8 cellular contexts compared by ENCODE assay signal in genomic region chr6:118896339-118897136, GRCh38. TPM values are rescaled to one million over a fixed set of nuclear protein-coding genes. Genes with fewer than 3 reads are reported as not detected.
DNase-seq lines count a peak whose midpoint lies in the region; ATAC-seq, FAIRE-seq and TF ChIP-seq lines count a peak whose summit lies in the region.

No MANE protein-coding gene starts in this region.

- H3K4me1 ChIP-seq in Peyer's patch: peaks cover 0 to 18% (median 8%) of the 10 kb centered on the region in 4 donors
- H3K4me1 ChIP-seq in colonic mucosa: no peaks in the 10 kb centered on the region
- peaks cover 43% of the 10 kb centered on the region for H3K4me1 ChIP-seq in neural progenitor cell
- H3K4me1 ChIP-seq in upper lobe of left lung: peaks cover 29 to 58% (median 46%) of the 10 kb centered on the region in 4 donors

- H3K9me3 ChIP-seq in Peyer's patch (no peaks in the 10 kb centered on the region), colonic mucosa (no peaks in the 10 kb centered on the region), neural progenitor cell (ENCODE audit: low read depth) (no peaks in the 10 kb centered on the region), upper lobe of left lung (no peaks in the 10 kb centered on the region)

- H3K9me3 Mint-ChIP-seq in neural progenitor cell: peaks cover 3% of the 10 kb centered on the region

- H3K9ac ChIP-seq in colonic mucosa (ENCODE audit: low read depth in 2 of 2, low read length in 2 of 2): no peak overlapping the region
- peak overlapping the region; percentile 22 for H3K9ac ChIP-seq in neural progenitor cell

- H3F3A ChIP-seq in neural progenitor cell (ENCODE audit: low read depth): peaks cover 9% of the 10 kb centered on the region

- H3K4me2 ChIP-seq in neural progenitor cell: peak overlapping the region; percentile 92

- WGBS in upper lobe of left lung, 2 donors: 65 to 70% methylated on average over 5 of the region's 5 CpGs

- peaks cover 49% of the 10 kb centered on the region for H4K20me1 ChIP-seq in neural progenitor cell (ENCODE audit: low read depth)

- peaks cover 92% of the 10 kb centered on the region for H3K79me2 ChIP-seq in neural progenitor cell (ENCODE audit: low read depth)

- no peak overlapping the region for H2AFZ ChIP-seq in neural progenitor cell (replicated peaks)

- peaks cover 47% of the 10 kb centered on the region for H3K4me1 Mint-ChIP-seq in neural progenitor cell

- no peak for FAIRE-seq in D721Med (lab: Jason Lieb, UNC)

- TF ChIP-seq EP300 in upper lobe of left lung (IDR thresholded peaks at IDR 0.05): no peak

- H3K36me3 ChIP-seq in Peyer's patch (peaks cover 0 to under 1% (median 0%) of the 10 kb centered on the region in 3 donors), colonic mucosa (no peaks in the 10 kb centered on the region), neural progenitor cell (peaks cover 7% of the 10 kb centered on the region), upper lobe of left lung (no peaks in the 10 kb centered on the region)

- TF ChIP-seq POLR2A in Peyer's patch (IDR thresholded peaks at IDR 0.05): no peak
- no peak for TF ChIP-seq POLR2A in upper lobe of left lung (IDR thresholded peaks at IDR 0.05)

- H3K27me3 ChIP-seq in Peyer's patch: no peaks in the 10 kb centered on the region
- H3K27me3 ChIP-seq in colonic mucosa: no peaks in the 10 kb centered on the region
- H3K27me3 ChIP-seq in neural progenitor cell: no peaks in the 10 kb centered on the region
- no peaks in the 10 kb centered on the region for H3K27me3 ChIP-seq in upper lobe of left lung

- peak overlapping the region in 1 of 4 donors; percentile 15 for H3K27ac ChIP-seq in Peyer's patch
- H3K27ac ChIP-seq in colonic mucosa: no peak overlapping the region
- H3K27ac ChIP-seq in neural progenitor cell: no peak overlapping the region
- peak overlapping the region in 2 of 4 donors; percentile 14 to 51 for H3K27ac ChIP-seq in upper lobe of left lung

- intact Hi-C loops in colonic mucosa (cut with DNase I): loop anchor here (5.0 kb wide), 1 partner anchor 36 kb away; no protein-coding TSS in a partner anchor

- H3K4me3 Mint-ChIP-seq in neural progenitor cell: peak overlapping the region; percentile 94

- DNase-seq in D721Med (ENCODE audit: insufficient read length, low spot score) (no peak), HS-27A (ENCODE audit: low read depth) (peak; percentile 64), Peyer's patch (no peak), colonic mucosa (no peak), neural progenitor cell (ENCODE audit: low spot score) (no peak), AG08395 (ENCODE audit: low spot score) (no peak), upper lobe of left lung (no peak)

- H3K4me3 ChIP-seq in Peyer's patch (no peak overlapping the region), colonic mucosa (no peak overlapping the region), neural progenitor cell (peak overlapping the region; percentile 97), upper lobe of left lung (peak overlapping the region in 1 of 4 donors; percentile 73)

- H3K27ac Mint-ChIP-seq in neural progenitor cell: peak overlapping the region; percentile 57

- TF ChIP-seq CTCF in D721Med (IDR thresholded peaks at IDR 0.05; ENCODE audit: insufficient read depth, missing control alignments) (peak; percentile 20), Peyer's patch (IDR thresholded peaks at IDR 0.05) (peak in 5 of 6 experiments; percentile 15 to 46 (median 40)), colonic mucosa (IDR thresholded peaks at IDR 0.05) (peak; percentile 30), neural progenitor cell (IDR thresholded peaks at IDR 0.05) (peak; percentile 55), upper lobe of left lung (IDR thresholded peaks at IDR 0.05) (peak in 3 of 6 experiments; percentile 23 to 30 (median 28))

- peaks cover 24% of the 10 kb centered on the region for H3K36me3 Mint-ChIP-seq in neural progenitor cell

- H3K27me3 Mint-ChIP-seq in neural progenitor cell (ENCODE audit: insufficient read depth, low read depth): peaks cover 2% of the 10 kb centered on the region

- peak; percentile 26 for ATAC-seq in GM18868 (IDR thresholded peaks at IDR 0.05; ENCODE audit: unreplicated experiment)
- no peak for ATAC-seq in upper lobe of left lung (ENCODE audit: low FRiP score in 2 of 2)

RNA-seq across cellular contexts. Expression of gene ASF1A, which starts 2.6 kb away (rescaled TPM):
- total RNA-seq in Peyer's patch (10 to 100 TPM in 1 of 4 donors, 1 to 10 TPM in 3; 5.5 to 14.0 (median 8.0) TPM), colonic mucosa (10 to 100 TPM; 17.7 to 20.4 TPM), neural progenitor cell (ENCODE audit: low replicate concordance) (33.4 and 54.8 TPM in 2 replicates), upper lobe of left lung (10 to 100 TPM; 12.8 to 22.3 (median 19.1) TPM)

RNA-seq across cellular contexts. Expression of gene MCM9, which starts 38.4 kb away (rescaled TPM):
- total RNA-seq in Peyer's patch: 10 to 100 TPM; 17.3 to 38.8 (median 23.0) TPM
- total RNA-seq in colonic mucosa: 10 to 100 TPM; 14.3 to 18.5 TPM
- total RNA-seq in neural progenitor cell (ENCODE audit: low replicate concordance): 17.3 and 29.0 TPM in 2 replicates
- 10 to 100 TPM; 19.9 to 62.9 (median 21.5) TPM for total RNA-seq in upper lobe of left lung
